2 cellular contexts compared by ENCODE assay signal in the genomic region with DNA sequence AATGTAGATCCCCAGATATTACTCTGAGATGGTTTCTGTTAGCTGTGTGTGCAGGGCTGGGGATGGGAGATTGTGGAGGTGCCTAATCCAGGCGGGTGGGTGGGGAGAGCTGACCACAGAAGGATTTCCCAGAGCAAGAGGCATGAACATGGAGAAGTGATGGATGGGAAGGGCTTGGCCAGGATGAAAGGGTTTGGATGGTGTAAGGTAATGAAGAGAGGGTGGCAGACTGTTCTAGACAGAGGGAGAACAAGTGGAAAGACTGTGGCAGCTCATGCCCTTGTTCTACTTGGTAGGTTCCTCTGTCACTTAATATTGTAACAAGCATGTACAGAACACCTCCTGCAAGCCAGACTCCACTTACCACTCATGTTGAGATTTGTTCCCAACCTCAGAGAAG.
TF ChIP-seq lines count a peak whose summit lies in the region.

No MANE protein-coding gene starts in this region.

TF ChIP-seq in HEK293, 187 proteins besides CTCF, POLR2A, EP300 and RAD21:
- TF ChIP-seq PRDM10 (tag by site-specific recombination; IDR thresholded peaks at IDR 0.05): peak; percentile 69
- TF ChIP-seq ZBTB11 (tag by site-specific recombination; conservative IDR thresholded peaks at IDR 0.05; ENCODE audit: low read depth): no peak
- no peak for TF ChIP-seq ZNF426 (tag by site-specific recombination; IDR thresholded peaks at IDR 0.05)
- no peak for TF ChIP-seq ZNF366 (tag by site-specific recombination; conservative IDR thresholded peaks at IDR 0.05)
- TF ChIP-seq ZNF2 (tag by site-specific recombination; IDR thresholded peaks at IDR 0.05): no peak

TF ChIP-seq in K562, 482 proteins besides CTCF, POLR2A, EP300 and RAD21:
- TF ChIP-seq PRDM10 (IDR thresholded peaks at IDR 0.05; ENCODE audit: partially characterized antibody): peak; percentile 53
- TF ChIP-seq, protein P1, sequence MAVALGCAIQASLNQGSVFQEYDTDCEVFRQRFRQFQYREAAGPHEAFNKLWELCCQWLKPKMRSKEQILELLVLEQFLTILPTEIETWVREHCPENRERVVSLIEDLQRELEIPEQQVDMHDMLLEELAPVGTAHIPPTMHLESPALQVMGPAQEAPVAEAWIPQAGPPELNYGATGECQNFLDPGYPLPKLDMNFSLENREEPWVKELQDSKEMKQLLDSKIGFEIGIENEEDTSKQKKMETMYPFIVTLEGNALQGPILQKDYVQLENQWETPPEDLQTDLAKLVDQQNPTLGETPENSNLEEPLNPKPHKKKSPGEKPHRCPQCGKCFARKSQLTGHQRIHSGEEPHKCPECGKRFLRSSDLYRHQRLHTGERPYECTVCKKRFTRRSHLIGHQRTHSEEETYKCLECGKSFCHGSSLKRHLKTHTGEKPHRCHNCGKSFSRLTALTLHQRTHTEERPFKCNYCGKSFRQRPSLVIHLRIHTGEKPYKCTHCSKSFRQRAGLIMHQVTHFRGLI (CRISPR knock-in tag; IDR thresholded peaks at IDR 0.05): no peak
